15 cellular contexts compared by ENCODE assay signal in the genomic region with DNA sequence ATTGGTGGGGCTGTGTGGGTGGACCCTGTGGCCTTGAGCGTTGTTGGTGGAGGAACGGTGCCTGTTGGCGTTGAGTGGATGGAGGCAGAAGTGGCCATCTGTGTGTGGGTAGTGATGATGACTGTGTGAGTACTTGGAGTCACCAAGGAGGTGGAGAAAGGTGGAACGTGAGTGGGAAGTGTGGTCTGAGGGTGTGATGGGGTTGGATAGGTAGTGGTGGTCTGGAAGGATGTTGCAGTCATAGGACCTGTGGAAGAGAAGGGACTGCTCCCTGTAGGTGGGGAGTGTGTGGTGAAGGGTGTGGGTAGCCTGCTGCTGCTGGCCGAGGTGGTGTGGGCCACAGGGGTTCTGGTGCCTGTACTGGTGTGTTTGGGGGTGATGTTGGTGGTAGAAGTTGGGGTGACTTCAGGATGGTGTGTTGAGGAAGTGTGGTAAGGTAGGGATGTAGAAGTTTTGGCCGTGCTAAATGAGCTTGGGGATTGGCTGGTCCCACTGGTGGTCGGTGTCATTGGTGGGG. TPM values are rescaled to one million over a fixed set of nuclear protein-coding genes. Genes with fewer than 3 reads are reported as not detected.
DNase-seq lines count a peak whose midpoint lies in the region; ATAC-seq and TF ChIP-seq lines count a peak whose summit lies in the region.
"Not testable (repeated sequence)": the region's sequence is repeated elsewhere in the genome, so short reads cannot be mapped to it uniquely, and the experiment has no call there.
"Had no signal": no experiment of that assay in that cellular context is flagged by ENCODE, and none has a peak within 500 bp of the region (broad histone marks: within the 10 kb centered on the region; RNA-seq: fewer than 3 reads in every experiment).

No MANE protein-coding gene starts in this region.

- not testable (repeated sequence) for TF ChIP-seq CTCF in Calu3 (IDR thresholded peaks at IDR 0.05; ENCODE audit: unreplicated experiment); Panc1 (IDR thresholded peaks at IDR 0.05); lung (IDR thresholded peaks at IDR 0.05; ENCODE audit: control extremely low read depth, extremely low read depth); upper lobe of left lung (IDR thresholded peaks at IDR 0.05)

- not testable (repeated sequence) for TF ChIP-seq EP300 in upper lobe of left lung (IDR thresholded peaks at IDR 0.05)

- H3K27me3 Mint-ChIP-seq in Calu3 (ENCODE audit: unreplicated experiment); activated T-helper 17 cell treated with anti-CD3 and anti-CD28 coated beads, Interleukin-2, amount 50 U/mL, for 72 hours: not testable (repeated sequence)

- H3K36me3 ChIP-seq in Panc1 (ENCODE audit: control insufficient read depth, insufficient read depth, low read length), result not testable (repeated sequence)
- H3K36me3 ChIP-seq in lung (ENCODE audit: control insufficient read depth in 2 of 2, insufficient read depth in 2 of 2, low read length in 2 of 2), result peaks cover 0 to 16% of the 10 kb centered on the region in 2 donors
- peaks cover 1 to 21% (median 14%) of the 10 kb centered on the region in 4 donors for H3K36me3 ChIP-seq in upper lobe of left lung

- not testable (repeated sequence) for H3K4me1 ChIP-seq in Panc1 (ENCODE audit: control insufficient read depth, insufficient read depth, low read length); lung (ENCODE audit: control insufficient read depth in 2 of 2, insufficient read depth in 2 of 2, low read length in 2 of 2); upper lobe of left lung

- POLR2A ChIA-PET in Panc1 (lab: Charles Lee), result not testable (repeated sequence)

- H3K27ac Mint-ChIP-seq in Calu3 (ENCODE audit: unreplicated experiment), result peak overlapping the region; percentile 0
- H3K27ac Mint-ChIP-seq in activated T-helper 17 cell treated with anti-CD3 and anti-CD28 coated beads, Interleukin-2, amount 50 U/mL, for 72 hours, result peak overlapping the region; percentile 2

- H3K4me3 Mint-ChIP-seq in Calu3 (ENCODE audit: low read depth, unreplicated experiment); activated T-helper 17 cell treated with anti-CD3 and anti-CD28 coated beads, Interleukin-2, amount 50 U/mL, for 72 hours: not testable (repeated sequence)

- intact Hi-C loops in Calu3 (cut with micrococcal nuclease; ENCODE audit: unreplicated experiment); Panc1 (cut with micrococcal nuclease; ENCODE audit: unreplicated experiment); Right ventricle myocardium inferior (cut with DNase I): not testable (repeated sequence)

- not testable (repeated sequence) for H3K9me3 ChIP-seq in Panc1 (ENCODE audit: control insufficient read depth, insufficient read depth, low read depth, low read length); lung (ENCODE audit: control insufficient read depth in 2 of 2, insufficient read depth in 1 of 2, low read length in 1 of 2); upper lobe of left lung

- H3K27me3 ChIP-seq in Panc1 (ENCODE audit: control insufficient read depth, insufficient read depth, low read length); lung (ENCODE audit: control insufficient read depth, insufficient read depth); upper lobe of left lung: not testable (repeated sequence)

- WGBS in lung, 2 donors, result 71 to 72% methylated on average over 7 of the region's 7 CpGs
- 66 to 68% methylated on average over 7 of the region's 7 CpGs for WGBS in upper lobe of left lung, 2 donors

- H3K4me3 ChIP-seq in Panc1 (ENCODE audit: low read depth in 2 of 2, low read length in 2 of 2); lung; upper lobe of left lung: not testable (repeated sequence)

- DNase-seq in Calu3; Panc1 (ENCODE audit: low read depth, low spot score); Right ventricle myocardium inferior (ENCODE audit: missing footprints); lung (ENCODE audit: low spot score): not testable (repeated sequence)
- DNase-seq in renal cortical epithelial cell (ENCODE audit: low read depth), result peak; percentile 2
- peak in 1 of 2 donors; percentile 31 for DNase-seq in upper lobe of left lung

- not testable (repeated sequence) for BruUV-seq in Calu3 (replicated peaks; lab: Mats Ljungman, UMichigan)
- BruUV-seq in Panc1 (replicated peaks; lab: Mats Ljungman, UMichigan), result TSS peak; percentile 93

- not testable (repeated sequence) for H3K4me1 Mint-ChIP-seq in Calu3 (ENCODE audit: low read depth, unreplicated experiment)
- peaks cover 22% of the 10 kb centered on the region for H3K4me1 Mint-ChIP-seq in activated T-helper 17 cell treated with anti-CD3 and anti-CD28 coated beads, Interleukin-2, amount 50 U/mL, for 72 hours

- in situ Hi-C loops in Panc1 (cut with HindIII; ENCODE audit: low pct_unique_long_range_greater_than_20kb, low sequenced_read_pairs), result not testable (repeated sequence)

- H3K27ac ChIP-seq in Panc1 (ENCODE audit: low read length); lung (ENCODE audit: low read depth in 1 of 2, low read length in 1 of 2); upper lobe of left lung: not testable (repeated sequence)
- peak overlapping the region; percentile 16 for H3K27ac ChIP-seq in cingulate gyrus (ENCODE audit: low read depth, low read length)

- peak; percentile 11; the same call in 1 of the 2 replicates for ATAC-seq in Panc1
- ATAC-seq in activated T-helper 17 cell treated with anti-CD3 and anti-CD28 coated beads, Interleukin-2, amount 50 U/mL, for 72 hours (replicated peaks), result peak; percentile 61
- ATAC-seq in Right ventricle myocardium inferior, result peak; percentile 39
- ATAC-seq in lung (ENCODE audit: insufficient read depth, low FRiP score), result peak; percentile 59
- ATAC-seq in upper lobe of left lung (ENCODE audit: low FRiP score in 2 of 2), result peak; percentile 47 to 67

- peaks cover 18% of the 10 kb centered on the region for H3K36me3 Mint-ChIP-seq in Calu3 (ENCODE audit: insufficient read depth, unreplicated experiment)
- H3K36me3 Mint-ChIP-seq in activated T-helper 17 cell treated with anti-CD3 and anti-CD28 coated beads, Interleukin-2, amount 50 U/mL, for 72 hours (ENCODE audit: low read depth), result not testable (repeated sequence)

- not testable (repeated sequence) for TF ChIP-seq POLR2A in upper lobe of left lung (IDR thresholded peaks at IDR 0.05)

- peaks cover 21% of the 10 kb centered on the region for H3K9me3 Mint-ChIP-seq in Calu3 (ENCODE audit: low read depth, unreplicated experiment)
- not testable (repeated sequence) for H3K9me3 Mint-ChIP-seq in activated T-helper 17 cell treated with anti-CD3 and anti-CD28 coated beads, Interleukin-2, amount 50 U/mL, for 72 hours

- CTCF ChIA-PET in Calu3 (lab: Charles Lee) (interaction anchor here (0.6 kb wide), 1 partner anchor 206 kb away, joined by 3 read pairs; no protein-coding TSS in a partner anchor), Panc1 (lab: Charles Lee) (interaction anchor here (0.6 kb wide), 1 partner anchor 128 kb away, joined by 3 read pairs; no protein-coding TSS in a partner anchor)

RNA-seq across cellular contexts. Expression of a gene that starts 19.9 kb away (rescaled TPM):
- total RNA-seq in Calu3 (2022) (0.73 and 4.6 TPM in 2 replicates), Panc1 (2021; ENCODE audit: unreplicated experiment) (0.49 TPM), Right ventricle myocardium inferior (not detected), lung (under 1 TPM in 1 of 2 donors, not detected in 1; 0.92 TPM), renal cortical epithelial cell (not detected in 2 replicates), upper lobe of left lung (1 to 10 TPM in 1 of 6 donors, under 1 TPM in 2, not detected in 3; 0.06 to 4.2 (median 0.51) TPM)
- 1.6 TPM for polyA plus RNA-seq in Panc1 (2012; ENCODE audit: insufficient read length)
- not detected for total RNA-seq in activated T-helper 17 cell treated with anti-CD3 and anti-CD28 coated beads, Interleukin-2, amount 50 U/mL, for 72 hours
- polyA plus RNA-seq in lung, result under 1 TPM; 0.01 to 0.06 TPM
- total RNA-seq: activated CD8-positive, alpha-beta T cell treated with anti-CD3 and anti-CD28 coated beads for 36 hours; activated naive CD8-positive, alpha-beta T cell treated with anti-CD3 and anti-CD28 coated beads for 36 hours; CD8-positive, alpha-beta T cell; M059J; osteoblast; right atrium auricular region had no signal
- polyA plus RNA-seq: IgD-negative memory B cell had no signal

RNA-seq across cellular contexts. Expression of a gene that starts 58.0 kb away (rescaled TPM):
- 0.05 TPM in 1 of 2 replicates, not detected in the other for total RNA-seq in Calu3 (2022)
- total RNA-seq in Panc1 (2021; ENCODE audit: unreplicated experiment), result 0.08 TPM
- not detected for polyA plus RNA-seq in Panc1 (2012; ENCODE audit: insufficient read length)
- not detected for total RNA-seq in activated T-helper 17 cell treated with anti-CD3 and anti-CD28 coated beads, Interleukin-2, amount 50 U/mL, for 72 hours
- total RNA-seq in Right ventricle myocardium inferior, result not detected
- under 1 TPM; 0.03 to 0.43 TPM for total RNA-seq in lung
- under 1 TPM; 0.24 to 0.37 TPM for polyA plus RNA-seq in lung
- not detected in 2 replicates for total RNA-seq in renal cortical epithelial cell
- under 1 TPM in 2 of 6 donors, not detected in 4; 0.11 to 0.84 TPM for total RNA-seq in upper lobe of left lung
- total RNA-seq: activated CD8-positive, alpha-beta T cell treated with anti-CD3 and anti-CD28 coated beads for 36 hours; activated naive CD8-positive, alpha-beta T cell treated with anti-CD3 and anti-CD28 coated beads for 36 hours; CD8-positive, alpha-beta T cell; M059J; osteoblast; right atrium auricular region had no signal
- polyA plus RNA-seq: IgD-negative memory B cell had no signal

Comparison
In these comparisons a context has a peak if more than half of its experiments do, and no peak if none do; other contexts are left out.
1. ATAC-seq: peak in every context shown above with its lines; median percentile 61 in activated T-helper 17 cell treated with anti-CD3 and anti-CD28 coated beads, Interleukin-2, amount 50 U/mL, for 72 hours; 59 in lung; 57 in upper lobe of left lung; 39 in Right ventricle myocardium inferior; 11 in Panc1.